ENCODE assay signal across 8 cellular contexts in genomic region chr1:85297855-85298629, GRCh38. TPM values are rescaled to one million over a fixed set of nuclear protein-coding genes. Genes with fewer than 3 reads are reported as not detected.
A peak's percentile ranks its signal among the peaks of the same experiment; 100 is the strongest.
DNase-seq lines count a peak whose midpoint lies in the region; ATAC-seq, FAIRE-seq and TF ChIP-seq lines count a peak whose summit lies in the region.

No MANE protein-coding gene starts in this region.

- peak; percentile 95 for FAIRE-seq in GM19239 (lab: Jason Lieb, UNC)

- H3K4me3 ChIP-seq in AG04450 (ENCODE audit: low read depth, low read length): peak overlapping the region; percentile 20; the same call in 1 of the 2 replicates

- POLR2A ChIA-PET in AG04450 (lab: Yijun Ruan, JAX): interaction anchor here (0.9 to 1.8 kb wide), 4 partner anchors 8 to 280 kb away, joined by 3 to 11 read pairs (median 4); partner anchors contain the start of genes BCL10 and C1orf52

- peak overlapping the region; percentile 94 for H3K27ac ChIP-seq in AG04450 (ENCODE audit: low read depth, low read length)

- no peaks in the 10 kb centered on the region; the same call in 1 of the 2 replicates for H3K9me3 ChIP-seq in AG04450 (ENCODE audit: control insufficient read depth, insufficient read depth, low read length)

- no peaks in the 10 kb centered on the region for H3K27me3 ChIP-seq in AG04450 (ENCODE audit: control insufficient read depth, insufficient read depth, low read length)

- peak; percentile 98 for ATAC-seq in HG03378 (IDR thresholded peaks at IDR 0.05; ENCODE audit: unreplicated experiment)

- peak; percentile 98 for DNase-seq in AG04450 (ENCODE audit: low read depth, low spot score)
- peak; percentile 41 for DNase-seq in GM19239 (ENCODE audit: insufficient read length, low spot score)
- peak; percentile 99 for DNase-seq in RPMI7951 (ENCODE audit: low read depth)
- DNase-seq in activated naive CD8-positive, alpha-beta T cell treated with anti-CD3 and anti-CD28 coated beads, Interleukin-2, amount 50 U/mL, for 16 hours (ENCODE audit: low read depth, low spot score): peak; percentile 56
- DNase-seq in islet precursor cell: peak; percentile 35
- peak; percentile 69 for DNase-seq in stimulated activated CD4-positive, alpha-beta T cell treated with anti-CD3 and anti-CD28 coated beads, Interleukin-2, amount 100 ng/mL, for 4 hours (ENCODE audit: low read depth)
- no peak for DNase-seq in NCI-H446 (lab: John Stamatoyannopoulos, UW)

- CTCF ChIA-PET in AG04450 (lab: Charles Lee): interaction anchor here (0.6 to 3.1 kb wide), 5 partner anchors 10 to 1406 kb away, joined by 4 to 12 read pairs (median 6); partner anchors contain the start of genes C1orf52 and SH3GLB1

- no peak for TF ChIP-seq CTCF in AG04450 (IDR thresholded peaks at IDR 0.05; ENCODE audit: low read depth, low read length)

RNA-seq across cellular contexts. Expression of gene BCL10, which starts 21.6 kb away (rescaled TPM):
- polyA plus RNA-seq in AG04450 (2011; rRNA removed): 17.2 and 19.4 TPM in 2 replicates
- 19.7 and 22.8 TPM in 2 replicates for polyA minus RNA-seq in AG04450 (2011; rRNA and poly(A)+ RNA removed)
- 31.9 and 34.1 TPM in 2 replicates for total RNA-seq in RPMI7951 (2014; rRNA removed; shearing (Covaris generic))

RNA-seq across cellular contexts. Expression of gene C1orf52, which starts 38.6 kb away (rescaled TPM):
- polyA plus RNA-seq in AG04450 (2011; rRNA removed): 28.0 and 31.2 TPM in 2 replicates
- polyA minus RNA-seq in AG04450 (2011; rRNA and poly(A)+ RNA removed): 11.4 and 15.4 TPM in 2 replicates
- 16.2 and 22.5 TPM in 2 replicates for total RNA-seq in RPMI7951 (2014; rRNA removed; shearing (Covaris generic))

Comparison
In these comparisons a context has a peak if more than half of its experiments do, and no peak if none do; other contexts are left out.
1. DNase-seq: peak in AG04450 (single experiment), GM19239 (single experiment), RPMI7951 (single experiment), activated naive CD8-positive, alpha-beta T cell treated with anti-CD3 and anti-CD28 coated beads, Interleukin-2, amount 50 U/mL, for 16 hours (single experiment), islet precursor cell (single experiment) and stimulated activated CD4-positive, alpha-beta T cell treated with anti-CD3 and anti-CD28 coated beads, Interleukin-2, amount 100 ng/mL, for 4 hours (single experiment); none in NCI-H446 (0 of 2).